ENCODE assay signal across 27 cellular contexts in the genomic region with DNA sequence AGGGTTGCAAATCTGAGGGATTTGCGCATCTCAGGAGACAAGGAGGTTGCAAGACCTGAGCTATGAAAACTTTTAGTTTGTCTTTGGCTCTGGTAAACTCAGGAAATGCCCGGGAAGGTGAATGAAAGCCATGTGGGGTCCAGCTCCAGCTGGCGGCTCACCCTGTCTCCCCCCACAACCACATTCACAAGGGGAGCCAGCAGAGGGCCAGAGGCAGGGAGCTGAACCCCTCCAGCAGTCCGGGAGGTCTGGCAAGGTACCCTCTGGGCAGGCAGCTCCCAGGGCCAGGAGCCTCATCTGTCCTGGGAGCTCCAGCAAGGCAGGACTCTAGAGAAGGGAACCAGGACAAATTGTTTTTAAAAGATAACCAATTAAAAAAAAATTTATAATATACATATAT.
"Had no signal": no experiment of that assay in that cellular context is flagged by ENCODE, and none has a peak within 500 bp of the region (broad histone marks: within the 10 kb centered on the region; RNA-seq: fewer than 3 reads in every experiment).

No MANE protein-coding gene starts in this region.

- ATAC-seq: foreskin keratinocyte; gastroesophageal sphincter; heart left ventricle; left cardiac atrium; left lung; naive thymus-derived CD8-positive, alpha-beta T cell; pancreas; right lobe of liver; stimulated activated naive B cell treated with anti-CD40 and anti-IgM and Interleukin-4, amounts not matched to agents 10 μg/mL and 1 μg/mL and 100 μg/mL, for 72 hours; upper lobe of right lung had no signal

- H3K4me3 ChIP-seq: coronary artery, esophagus muscularis mucosa, gastroesophageal sphincter, heart left ventricle, left lung, pancreas, right lobe of liver, thoracic aorta, tibial nerve, upper lobe of right lung, vagina had no signal

- FAIRE-seq: endothelial cell of umbilical vein, islet of Langerhans, pancreas, small intestine had no signal

- H3K9me3 ChIP-seq: esophagus muscularis mucosa, gastroesophageal sphincter, heart left ventricle, left lung, pancreas, right lobe of liver, thoracic aorta, tibial nerve, upper lobe of right lung, vagina had no signal

- DNase-seq: dermis blood vessel endothelial cell; effector memory CD4-positive, alpha-beta T cell; foreskin keratinocyte; heart left ventricle; hippocampal formation; left cardiac atrium; mesendoderm; midbrain; naive thymus-derived CD8-positive, alpha-beta T cell; nephron progenitor cell; occipital lobe; pancreas; right lobe of liver; small intestine; stimulated activated CD4-positive, alpha-beta T cell treated with anti-CD3 and anti-CD28 coated beads, Interleukin-15, amount 100 ng/mL, for 24 hours; stimulated activated CD4-positive, alpha-beta T cell treated with anti-CD3 and anti-CD28 coated beads, Interleukin-2, amount 100 ng/mL, for 48 hours; stimulated activated naive B cell treated with anti-CD40 and anti-IgM and Interleukin-4, amounts not matched to agents 10 μg/mL and 1 μg/mL and 100 μg/mL, for 72 hours; upper lobe of right lung had no signal

- H3K4me1 ChIP-seq: foreskin keratinocyte, pancreas had no signal

- H3K27ac ChIP-seq: coronary artery, esophagus muscularis mucosa, foreskin keratinocyte, gastroesophageal sphincter, heart left ventricle, left lung, pancreas, right lobe of liver, thoracic aorta, tibial nerve, upper lobe of right lung, vagina had no signal

- H3K27me3 ChIP-seq: pancreas, right lobe of liver, upper lobe of right lung, vagina had no signal

- H3K36me3 ChIP-seq: esophagus muscularis mucosa, gastroesophageal sphincter, heart left ventricle, left lung, pancreas, right lobe of liver, thoracic aorta, tibial nerve, upper lobe of right lung, vagina had no signal
